ENCODE assay signal across 9 cellular contexts in genomic region chr14:91867316-91867988, GRCh38. TPM values are rescaled to one million over a fixed set of nuclear protein-coding genes. Genes with fewer than 3 reads are reported as not detected.
DNase-seq lines count a peak whose midpoint lies in the region; ATAC-seq, FAIRE-seq and TF ChIP-seq lines count a peak whose summit lies in the region.
"Had no signal": no experiment of that assay in that cellular context is flagged by ENCODE, and none has a peak within 500 bp of the region (broad histone marks: within the 10 kb centered on the region; RNA-seq: fewer than 3 reads in every experiment).

Gene TC2N, minus strand, starts transcription at chr14:91867536. Its CDS starts 53,767 bp downstream, at chr14:91813769.

- no peaks in the 10 kb centered on the region for H3K79me2 ChIP-seq in GM12878 (ENCODE audit: control insufficient read depth, insufficient read depth, low read length)

- no peak within 1 kb of the TSS for H3K27ac ChIP-seq in GM12878 (ENCODE audit: control insufficient read depth, insufficient read depth)
- H3K27ac ChIP-seq in rectal smooth muscle tissue (ENCODE audit: low read depth, low read length), result no peak within 1 kb of the TSS
- H3K27ac ChIP-seq: dorsolateral prefrontal cortex had no signal

- ATAC-seq in GM12878 (peak; percentile 22; the same call in 2 of the 3 replicates), HG03565 (IDR thresholded peaks at IDR 0.05; ENCODE audit: unreplicated experiment) (no peak)

- no peaks in the 10 kb centered on the region; the same call in 2 of the 3 replicates for H3K9me3 ChIP-seq in GM12878 (replicated peaks; ENCODE audit: control insufficient read depth, insufficient read depth, low read length)

- H3K4me1 ChIP-seq in GM12878 (ENCODE audit: control insufficient read depth, insufficient read depth, low read length) (peaks cover 20% of the 10 kb centered on the region), rectal smooth muscle tissue (ENCODE audit: control insufficient read depth, insufficient read depth, low read length) (no peaks in the 10 kb centered on the region)

- 77% methylated on average over 10 of the region's 10 CpGs for WGBS in GM12878 (ENCODE audit: insufficient coverage, insufficient replicate concordance, low lambda C conversion rate, missing lambda C conversion rate)

- peak within 1 kb of the TSS; percentile 38 for H3K4me2 ChIP-seq in GM12878 (ENCODE audit: control insufficient read depth, insufficient read depth)

- H4K20me1 ChIP-seq in GM12878 (ENCODE audit: control insufficient read depth, insufficient read depth), result no peaks in the 10 kb centered on the region

- TF ChIP-seq EP300 in GM12878 (IDR thresholded peaks at IDR 0.05; ENCODE audit: borderline replicate concordance in 1 of 2, control insufficient read depth in 1 of 2, low read depth in 2 of 2, low read length in 2 of 2), result no peak

- FAIRE-seq in GM12878 (lab: Jason Lieb, UNC), result no peak

- H3K36me3 ChIP-seq in GM12878 (ENCODE audit: control insufficient read depth in 2 of 2, insufficient read depth in 2 of 2, low read length in 1 of 2) (no peaks in the 10 kb centered on the region), rectal smooth muscle tissue (ENCODE audit: control insufficient read depth, insufficient read depth, low read length) (no peaks in the 10 kb centered on the region)

- no peak within 1 kb of the TSS; the same call in 1 of the 2 replicates for H2AFZ ChIP-seq in GM12878 (ENCODE audit: control insufficient read depth, low read depth, low read length)

- TF ChIP-seq CTCF in GM12865 (IDR thresholded peaks at IDR 0.05; ENCODE audit: insufficient read depth, low read depth, low read length, missing control alignments) (no peak), GM12878 (IDR thresholded peaks at IDR 0.05 in 2 of 3, conservative IDR thresholded peaks at IDR 0.05 in 1 of 3; ENCODE audit: control insufficient read depth in 2 of 3, extremely low read depth in 1 of 3, insufficient read depth in 1 of 3, low read depth in 3 of 3, low read length in 3 of 3) (no peak)

- POLR2A ChIA-PET in GM12878 (lab: Charles Lee), result no interaction called here

- H3K27me3 ChIP-seq in GM12878 (replicated peaks in 1 of 2; ENCODE audit: control insufficient read depth in 2 of 2, insufficient read depth in 2 of 2, low read length in 1 of 2) (no peaks in the 10 kb centered on the region), rectal smooth muscle tissue (ENCODE audit: control insufficient read depth, insufficient read depth, low read length) (no peaks in the 10 kb centered on the region)
- H3K27me3 ChIP-seq: dorsolateral prefrontal cortex had no signal

- CTCF ChIA-PET in GM12878 (lab: Yijun Ruan, JAX), result no interaction called here

- SMC1A ChIA-PET in GM12878 (lab: Charles Lee; ENCODE audit: uncharacterized antibody, unreplicated experiment), result no interaction called here

- TF ChIP-seq RAD21 in GM12878 (IDR thresholded peaks at IDR 0.05; ENCODE audit: insufficient read depth, low read depth, low read length), result no peak

- H3K4me3 ChIP-seq in GM12865 (ENCODE audit: low read depth, low read length) (no peak within 1 kb of the TSS), GM12878 (no peak within 1 kb of the TSS), rectal smooth muscle tissue (ENCODE audit: low read length) (peak within 1 kb of the TSS; percentile 28)
- H3K4me3 ChIP-seq: dorsolateral prefrontal cortex had no signal

- TF ChIP-seq POLR2A in GM12878 (IDR thresholded peaks at IDR 0.05; ENCODE audit: low read depth, low read length), result no peak

- RAD21 ChIA-PET in GM12878 (lab: Charles Lee; ENCODE audit: unreplicated experiment), result no interaction called here

- no TSS peak for BruUV-seq in GM12878 (replicated peaks; lab: Mats Ljungman, UMichigan)

- H3K9ac ChIP-seq in GM12878 (ENCODE audit: control insufficient read depth, insufficient read depth, low read length) (no peak within 1 kb of the TSS), rectal smooth muscle tissue (ENCODE audit: low read length) (no peak within 1 kb of the TSS)

- in situ Hi-C loops in GM12878 (cut with MboI), result no loop called here

- DNase-seq in GM12865 (ENCODE audit: low read depth) (peak; percentile 69), NCI-H524 (lab: John Stamatoyannopoulos, UW) (peak; percentile 88 to 97), GM12878 (ENCODE audit: low read depth, low spot score) (no peak), NCI-H2081 treated with DMSO at 0.1 percent for 48 hours (lab: John Stamatoyannopoulos, UW) (no peak), islet precursor cell (no peak), hypothalamus (lab: John Stamatoyannopoulos, UW) (no peak)
- DNase-seq: dorsolateral prefrontal cortex had no signal

- intact Hi-C loops in GM12878 (cut with micrococcal nuclease; ENCODE audit: unreplicated experiment), result no loop called here

TF ChIP-seq in GM12878, 131 proteins besides CTCF, POLR2A, EP300 and RAD21:
- TF ChIP-seq, protein P1, sequence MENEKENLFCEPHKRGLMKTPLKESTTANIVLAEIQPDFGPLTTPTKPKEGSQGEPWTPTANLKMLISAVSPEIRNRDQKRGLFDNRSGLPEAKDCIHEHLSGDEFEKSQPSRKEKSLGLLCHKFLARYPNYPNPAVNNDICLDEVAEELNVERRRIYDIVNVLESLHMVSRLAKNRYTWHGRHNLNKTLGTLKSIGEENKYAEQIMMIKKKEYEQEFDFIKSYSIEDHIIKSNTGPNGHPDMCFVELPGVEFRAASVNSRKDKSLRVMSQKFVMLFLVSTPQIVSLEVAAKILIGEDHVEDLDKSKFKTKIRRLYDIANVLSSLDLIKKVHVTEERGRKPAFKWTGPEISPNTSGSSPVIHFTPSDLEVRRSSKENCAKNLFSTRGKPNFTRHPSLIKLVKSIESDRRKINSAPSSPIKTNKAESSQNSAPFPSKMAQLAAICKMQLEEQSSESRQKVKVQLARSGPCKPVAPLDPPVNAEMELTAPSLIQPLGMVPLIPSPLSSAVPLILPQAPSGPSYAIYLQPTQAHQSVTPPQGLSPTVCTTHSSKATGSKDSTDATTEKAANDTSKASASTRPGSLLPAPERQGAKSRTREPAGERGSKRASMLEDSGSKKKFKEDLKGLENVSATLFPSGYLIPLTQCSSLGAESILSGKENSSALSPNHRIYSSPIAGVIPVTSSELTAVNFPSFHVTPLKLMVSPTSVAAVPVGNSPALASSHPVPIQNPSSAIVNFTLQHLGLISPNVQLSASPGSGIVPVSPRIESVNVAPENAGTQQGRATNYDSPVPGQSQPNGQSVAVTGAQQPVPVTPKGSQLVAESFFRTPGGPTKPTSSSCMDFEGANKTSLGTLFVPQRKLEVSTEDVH (IDR thresholded peaks at IDR 0.05; ENCODE audit: low read depth, partially characterized antibody), result no peak
- TF ChIP-seq RUNX3 (IDR thresholded peaks at IDR 0.05; ENCODE audit: low read length) (peak; percentile 55; the same call in 1 of the 2 replicates), SPI1 (IDR thresholded peaks at IDR 0.05; ENCODE audit: borderline replicate concordance, insufficient read depth, low read depth, low read length) (no peak), SIX5 (IDR thresholded peaks at IDR 0.05; ENCODE audit: low read depth, low read length, severe bottlenecking) (no peak), FOXM1 (IDR thresholded peaks at IDR 0.05; ENCODE audit: low read depth, low read length) (no peak), PAX5 (IDR thresholded peaks at IDR 0.05; ENCODE audit: borderline replicate concordance, low read depth, low read length) (0 out of 2 replicates have a peak, but pooled peaks have one; percentile 31), BHLHE40 (IDR thresholded peaks at IDR 0.05; ENCODE audit: borderline replicate concordance in 1 of 2, low read depth in 2 of 2, low read length in 1 of 2) (no peak), SUZ12 (IDR thresholded peaks at IDR 0.05; ENCODE audit: unreplicated experiment) (no peak), YBX1 (IDR thresholded peaks at IDR 0.05) (no peak), PAX8 (IDR thresholded peaks at IDR 0.05) (no peak)
- TF ChIP-seq, protein P2, sequence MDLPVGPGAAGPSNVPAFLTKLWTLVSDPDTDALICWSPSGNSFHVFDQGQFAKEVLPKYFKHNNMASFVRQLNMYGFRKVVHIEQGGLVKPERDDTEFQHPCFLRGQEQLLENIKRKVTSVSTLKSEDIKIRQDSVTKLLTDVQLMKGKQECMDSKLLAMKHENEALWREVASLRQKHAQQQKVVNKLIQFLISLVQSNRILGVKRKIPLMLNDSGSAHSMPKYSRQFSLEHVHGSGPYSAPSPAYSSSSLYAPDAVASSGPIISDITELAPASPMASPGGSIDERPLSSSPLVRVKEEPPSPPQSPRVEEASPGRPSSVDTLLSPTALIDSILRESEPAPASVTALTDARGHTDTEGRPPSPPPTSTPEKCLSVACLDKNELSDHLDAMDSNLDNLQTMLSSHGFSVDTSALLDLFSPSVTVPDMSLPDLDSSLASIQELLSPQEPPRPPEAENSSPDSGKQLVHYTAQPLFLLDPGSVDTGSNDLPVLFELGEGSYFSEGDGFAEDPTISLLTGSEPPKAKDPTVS (IDR thresholded peaks at IDR 0.05; ENCODE audit: low read depth, low read length), result no peak

RNA-seq across cellular contexts. Expression of gene TC2N, which starts in this region (rescaled TPM):
- total RNA-seq in GM12878 (2013; cell fraction: nucleolus; rRNA removed), result 8.2 and 8.3 TPM in 2 replicates
- total RNA-seq in GM12878 (2014; rRNA removed), result 0.23 and 0.49 TPM in 2 replicates
- total RNA-seq in GM12878 (2014; rRNA removed; fragmentation: Illumina TruSeq; extraction: Trizol), result 0.74 and 0.76 TPM in 2 replicates
- 1.4 and 1.6 TPM in 2 replicates for total RNA-seq in GM12878 (2021)
- polyA plus RNA-seq in GM12878 (2011; ENCODE audit: low read depth), result 0.58 TPM
- 0.65 and 1.1 TPM in 2 replicates for polyA plus RNA-seq in GM12878 (2011; rRNA removed)
- 0.20 and 0.39 TPM in 2 replicates for polyA plus RNA-seq in GM12878 (2011; cell fraction: cytosol; rRNA removed)
- polyA plus RNA-seq in GM12878 (2011; cell fraction: nucleus; rRNA removed), result 0.22 and 0.45 TPM in 2 replicates
- 0.54 and 1.7 TPM in 2 replicates for polyA plus RNA-seq in GM12878 (2012)
- polyA plus RNA-seq in GM12878 (2014; fragmentation: Illumina TruSeq; extraction: Trizol), result 0.71 and 1.2 TPM in 2 replicates
- polyA plus RNA-seq in GM12878 (2014; fragmentation: Nextera tagmentation; extraction: Ambion mirVana), result under 1 TPM; 0.15 to 0.23 TPM
- polyA plus RNA-seq in GM12878 (2014; rRNA removed), result 0.38 and 0.49 TPM in 2 replicates
- under 1 TPM; 0.16 to 0.31 TPM for polyA plus RNA-seq in GM12878 (2016; fragmentation: Nextera tagmentation; extraction: Ambion mirVana)
- polyA minus RNA-seq in GM12878 (2011; rRNA and poly(A)+ RNA removed), result 0.46 and 0.51 TPM in 2 replicates
- 1.2 TPM in 1 of 2 replicates, not detected in the other for polyA minus RNA-seq in GM12878 (2011; cell fraction: cytosol; rRNA and poly(A)+ RNA removed)
- 0.57 and 0.60 TPM in 2 replicates for polyA minus RNA-seq in GM12878 (2011; cell fraction: nucleus; rRNA and poly(A)+ RNA removed)

Comparison
In these comparisons a context has a peak if more than half of its experiments do, and no peak if none do; other contexts are left out.
1. DNase-seq: peak in GM12865 (single experiment) and NCI-H524 (2 of 2); none in GM12878 (single experiment), NCI-H2081 treated with DMSO at 0.1 percent for 48 hours (single experiment), islet precursor cell (single experiment) and hypothalamus (0 of 51).